ENCODE assay signal across 2 cellular contexts in genomic region chr18:51288582-51288981, GRCh38.
TF ChIP-seq lines count a peak whose summit lies in the region.

No MANE protein-coding gene starts in this region.

TF ChIP-seq in K562, 482 proteins besides CTCF, POLR2A, EP300 and RAD21:
- peak; percentile 70; the same call in 1 of the 2 replicates for TF ChIP-seq FOXJ2 (tag; IDR thresholded peaks at IDR 0.05)
- TF ChIP-seq RUNX1 (IDR thresholded peaks at IDR 0.05; ENCODE audit: low read depth): no peak

TF ChIP-seq in H1, 55 proteins besides CTCF, POLR2A, EP300 and RAD21:
- TF ChIP-seq SRF (IDR thresholded peaks at IDR 0.05; ENCODE audit: low read depth, low read length): no peak
- no peak for TF ChIP-seq CEBPB (IDR thresholded peaks at IDR 0.05; ENCODE audit: low read depth, low read length)
- no peak for TF ChIP-seq RNF2 (IDR thresholded peaks at IDR 0.05; ENCODE audit: borderline replicate concordance, low read depth, low read length, missing control alignments, poor library complexity, severe bottlenecking)
- TF ChIP-seq JUN (IDR thresholded peaks at IDR 0.05; ENCODE audit: low read depth, low read length): no peak
- TF ChIP-seq SUZ12 (IDR thresholded peaks at IDR 0.05; ENCODE audit: low read length): no peak
- no peak for TF ChIP-seq FOSL1 (IDR thresholded peaks at IDR 0.05; ENCODE audit: insufficient read depth, low read depth, low read length)
- TF ChIP-seq GABPA (IDR thresholded peaks at IDR 0.05; ENCODE audit: borderline replicate concordance, insufficient read depth, low read length): no peak
- no peak for TF ChIP-seq SIRT6 (IDR thresholded peaks at IDR 0.05; ENCODE audit: low read length)
- TF ChIP-seq RXRA (IDR thresholded peaks at IDR 0.05; ENCODE audit: insufficient read depth, low read depth, low read length): no peak
- no peak for TF ChIP-seq RFX5 (IDR thresholded peaks at IDR 0.05; ENCODE audit: borderline replicate concordance, low read depth, low read length)
- TF ChIP-seq TCF12 (IDR thresholded peaks at IDR 0.05; ENCODE audit: low read depth, low read length): no peak
- TF ChIP-seq CTBP2 (IDR thresholded peaks at IDR 0.05; ENCODE audit: borderline replicate concordance, insufficient read depth, insufficient read length, low read length): no peak
- no peak for TF ChIP-seq SP2 (IDR thresholded peaks at IDR 0.05; ENCODE audit: low read length)
